In genomic region chr11:68632802-68633201, GRCh38 we compare ENCODE assay signal across 9 cellular contexts. TPM values are rescaled to one million over a fixed set of nuclear protein-coding genes. Genes with fewer than 3 reads are reported as not detected.
DNase-seq lines count a peak whose midpoint lies in the region; ATAC-seq and TF ChIP-seq lines count a peak whose summit lies in the region.
"Had no signal": no experiment of that assay in that cellular context is flagged by ENCODE, and none has a peak within 500 bp of the region (broad histone marks: within the 10 kb centered on the region; RNA-seq: fewer than 3 reads in every experiment).

No MANE protein-coding gene starts in this region.

- no peaks in the 10 kb centered on the region for H3K36me3 ChIP-seq in NT2/D1 (ENCODE audit: insufficient read depth, insufficient read length, low read length)
- H3K36me3 ChIP-seq in upper lobe of right lung: no peaks in the 10 kb centered on the region

- no peaks in the 10 kb centered on the region for H3K4me1 ChIP-seq in NT2/D1 (ENCODE audit: insufficient read depth, insufficient read length)
- no peaks in the 10 kb centered on the region for H3K4me1 ChIP-seq in upper lobe of right lung

- ATAC-seq in activated naive CD4-positive, alpha-beta T cell treated with anti-CD3 and anti-CD28 coated beads, Interleukin-2, amount 50 U/mL, for 72 hours: peak; percentile 48 to 63
- ATAC-seq in upper lobe of right lung (peak; percentile 59), HG03108 (IDR thresholded peaks at IDR 0.05; ENCODE audit: unreplicated experiment) (no peak)

- no peak overlapping the region for H3K9ac ChIP-seq in NT2/D1 (ENCODE audit: insufficient read length, low read depth)

- peak; percentile 28 for TF ChIP-seq CTCF in upper lobe of right lung (IDR thresholded peaks at IDR 0.05)

- H3K27me3 ChIP-seq in NT2/D1 (ENCODE audit: insufficient read depth, insufficient read length): no peaks in the 10 kb centered on the region
- no peaks in the 10 kb centered on the region for H3K27me3 ChIP-seq in upper lobe of right lung

- no peak overlapping the region for H3K27ac Mint-ChIP-seq in activated naive CD4-positive, alpha-beta T cell treated with anti-CD3 and anti-CD28 coated beads, Interleukin-2, amount 50 U/mL, for 72 hours

- no peaks in the 10 kb centered on the region for H3K9me3 Mint-ChIP-seq in activated naive CD4-positive, alpha-beta T cell treated with anti-CD3 and anti-CD28 coated beads, Interleukin-2, amount 50 U/mL, for 72 hours

- H3K27ac ChIP-seq in upper lobe of right lung: no peak overlapping the region
- H3K27ac ChIP-seq: skin epidermis had no signal

- H3K9me3 ChIP-seq in NT2/D1 (ENCODE audit: insufficient read depth, low read length): no peaks in the 10 kb centered on the region
- H3K9me3 ChIP-seq in upper lobe of right lung: no peaks in the 10 kb centered on the region

- H3K4me3 ChIP-seq in NT2/D1 (ENCODE audit: insufficient read length, low read depth) (no peak overlapping the region), upper lobe of right lung (no peak overlapping the region)
- H3K4me3 ChIP-seq: skin epidermis had no signal

- intact Hi-C loops in upper lobe of right lung (cut with DNase I): no loop called here

- H3K36me3 Mint-ChIP-seq in activated naive CD4-positive, alpha-beta T cell treated with anti-CD3 and anti-CD28 coated beads, Interleukin-2, amount 50 U/mL, for 72 hours: no peaks in the 10 kb centered on the region

- DNase-seq in COLO829 (ENCODE audit: low spot score) (peak; percentile 24), HS-5 (ENCODE audit: low read depth) (peak; percentile 10), NT2/D1 (ENCODE audit: low read depth, low spot score) (peak; percentile 77), iPS-NIHi11 (ENCODE audit: low spot score) (peak; percentile 73), upper lobe of right lung (no peak), OCI-M2 (lab: John Stamatoyannopoulos, UW; ENCODE audit: unreplicated experiment) (no peak)
- DNase-seq in activated naive CD4-positive, alpha-beta T cell treated with anti-CD3 and anti-CD28 coated beads, Interleukin-2, amount 50 U/mL, for 72 hours (ENCODE audit: low spot score in 2 of 2): peak in 1 of 2 donors; percentile 42

RNA-seq across cellular contexts. Expression of gene GAL, which starts 51.5 kb away (rescaled TPM):
- total RNA-seq in activated naive CD4-positive, alpha-beta T cell treated with anti-CD3 and anti-CD28 coated beads, Interleukin-2, amount 50 U/mL, for 72 hours: 1 to 10 TPM in 1 of 2 donors, under 1 TPM in 1; 0.59 to 3.5 TPM
- not detected for total RNA-seq in upper lobe of right lung

Comparison
In these comparisons a context has a peak if more than half of its experiments do, and no peak if none do; other contexts are left out.
1. DNase-seq: peak in COLO829 (single experiment), HS-5 (single experiment), NT2/D1 (single experiment) and iPS-NIHi11 (single experiment); none in upper lobe of right lung (single experiment) and OCI-M2 (single experiment).